Comparison of ENCODE assay signal across 1 cellular context in genomic region chr20:62776692-62777527, GRCh38.
TF ChIP-seq lines count a peak whose summit lies in the region.

No MANE protein-coding gene starts in this region.

TF ChIP-seq in K562, 482 proteins besides CTCF, POLR2A, EP300 and RAD21 (continued from another document and continues in another):
- TF ChIP-seq, protein P1, sequence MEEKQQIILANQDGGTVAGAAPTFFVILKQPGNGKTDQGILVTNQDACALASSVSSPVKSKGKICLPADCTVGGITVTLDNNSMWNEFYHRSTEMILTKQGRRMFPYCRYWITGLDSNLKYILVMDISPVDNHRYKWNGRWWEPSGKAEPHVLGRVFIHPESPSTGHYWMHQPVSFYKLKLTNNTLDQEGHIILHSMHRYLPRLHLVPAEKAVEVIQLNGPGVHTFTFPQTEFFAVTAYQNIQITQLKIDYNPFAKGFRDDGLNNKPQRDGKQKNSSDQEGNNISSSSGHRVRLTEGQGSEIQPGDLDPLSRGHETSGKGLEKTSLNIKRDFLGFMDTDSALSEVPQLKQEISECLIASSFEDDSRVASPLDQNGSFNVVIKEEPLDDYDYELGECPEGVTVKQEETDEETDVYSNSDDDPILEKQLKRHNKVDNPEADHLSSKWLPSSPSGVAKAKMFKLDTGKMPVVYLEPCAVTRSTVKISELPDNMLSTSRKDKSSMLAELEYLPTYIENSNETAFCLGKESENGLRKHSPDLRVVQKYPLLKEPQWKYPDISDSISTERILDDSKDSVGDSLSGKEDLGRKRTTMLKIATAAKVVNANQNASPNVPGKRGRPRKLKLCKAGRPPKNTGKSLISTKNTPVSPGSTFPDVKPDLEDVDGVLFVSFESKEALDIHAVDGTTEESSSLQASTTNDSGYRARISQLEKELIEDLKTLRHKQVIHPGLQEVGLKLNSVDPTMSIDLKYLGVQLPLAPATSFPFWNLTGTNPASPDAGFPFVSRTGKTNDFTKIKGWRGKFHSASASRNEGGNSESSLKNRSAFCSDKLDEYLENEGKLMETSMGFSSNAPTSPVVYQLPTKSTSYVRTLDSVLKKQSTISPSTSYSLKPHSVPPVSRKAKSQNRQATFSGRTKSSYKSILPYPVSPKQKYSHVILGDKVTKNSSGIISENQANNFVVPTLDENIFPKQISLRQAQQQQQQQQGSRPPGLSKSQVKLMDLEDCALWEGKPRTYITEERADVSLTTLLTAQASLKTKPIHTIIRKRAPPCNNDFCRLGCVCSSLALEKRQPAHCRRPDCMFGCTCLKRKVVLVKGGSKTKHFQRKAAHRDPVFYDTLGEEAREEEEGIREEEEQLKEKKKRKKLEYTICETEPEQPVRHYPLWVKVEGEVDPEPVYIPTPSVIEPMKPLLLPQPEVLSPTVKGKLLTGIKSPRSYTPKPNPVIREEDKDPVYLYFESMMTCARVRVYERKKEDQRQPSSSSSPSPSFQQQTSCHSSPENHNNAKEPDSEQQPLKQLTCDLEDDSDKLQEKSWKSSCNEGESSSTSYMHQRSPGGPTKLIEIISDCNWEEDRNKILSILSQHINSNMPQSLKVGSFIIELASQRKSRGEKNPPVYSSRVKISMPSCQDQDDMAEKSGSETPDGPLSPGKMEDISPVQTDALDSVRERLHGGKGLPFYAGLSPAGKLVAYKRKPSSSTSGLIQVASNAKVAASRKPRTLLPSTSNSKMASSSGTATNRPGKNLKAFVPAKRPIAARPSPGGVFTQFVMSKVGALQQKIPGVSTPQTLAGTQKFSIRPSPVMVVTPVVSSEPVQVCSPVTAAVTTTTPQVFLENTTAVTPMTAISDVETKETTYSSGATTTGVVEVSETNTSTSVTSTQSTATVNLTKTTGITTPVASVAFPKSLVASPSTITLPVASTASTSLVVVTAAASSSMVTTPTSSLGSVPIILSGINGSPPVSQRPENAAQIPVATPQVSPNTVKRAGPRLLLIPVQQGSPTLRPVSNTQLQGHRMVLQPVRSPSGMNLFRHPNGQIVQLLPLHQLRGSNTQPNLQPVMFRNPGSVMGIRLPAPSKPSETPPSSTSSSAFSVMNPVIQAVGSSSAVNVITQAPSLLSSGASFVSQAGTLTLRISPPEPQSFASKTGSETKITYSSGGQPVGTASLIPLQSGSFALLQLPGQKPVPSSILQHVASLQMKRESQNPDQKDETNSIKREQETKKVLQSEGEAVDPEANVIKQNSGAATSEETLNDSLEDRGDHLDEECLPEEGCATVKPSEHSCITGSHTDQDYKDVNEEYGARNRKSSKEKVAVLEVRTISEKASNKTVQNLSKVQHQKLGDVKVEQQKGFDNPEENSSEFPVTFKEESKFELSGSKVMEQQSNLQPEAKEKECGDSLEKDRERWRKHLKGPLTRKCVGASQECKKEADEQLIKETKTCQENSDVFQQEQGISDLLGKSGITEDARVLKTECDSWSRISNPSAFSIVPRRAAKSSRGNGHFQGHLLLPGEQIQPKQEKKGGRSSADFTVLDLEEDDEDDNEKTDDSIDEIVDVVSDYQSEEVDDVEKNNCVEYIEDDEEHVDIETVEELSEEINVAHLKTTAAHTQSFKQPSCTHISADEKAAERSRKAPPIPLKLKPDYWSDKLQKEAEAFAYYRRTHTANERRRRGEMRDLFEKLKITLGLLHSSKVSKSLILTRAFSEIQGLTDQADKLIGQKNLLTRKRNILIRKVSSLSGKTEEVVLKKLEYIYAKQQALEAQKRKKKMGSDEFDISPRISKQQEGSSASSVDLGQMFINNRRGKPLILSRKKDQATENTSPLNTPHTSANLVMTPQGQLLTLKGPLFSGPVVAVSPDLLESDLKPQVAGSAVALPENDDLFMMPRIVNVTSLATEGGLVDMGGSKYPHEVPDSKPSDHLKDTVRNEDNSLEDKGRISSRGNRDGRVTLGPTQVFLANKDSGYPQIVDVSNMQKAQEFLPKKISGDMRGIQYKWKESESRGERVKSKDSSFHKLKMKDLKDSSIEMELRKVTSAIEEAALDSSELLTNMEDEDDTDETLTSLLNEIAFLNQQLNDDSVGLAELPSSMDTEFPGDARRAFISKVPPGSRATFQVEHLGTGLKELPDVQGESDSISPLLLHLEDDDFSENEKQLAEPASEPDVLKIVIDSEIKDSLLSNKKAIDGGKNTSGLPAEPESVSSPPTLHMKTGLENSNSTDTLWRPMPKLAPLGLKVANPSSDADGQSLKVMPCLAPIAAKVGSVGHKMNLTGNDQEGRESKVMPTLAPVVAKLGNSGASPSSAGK (IDR thresholded peaks at IDR 0.05) = no peak
- TF ChIP-seq STAT6 (CRISPR knock-in tag; IDR thresholded peaks at IDR 0.05) (no peak), DDX20 (tag; IDR thresholded peaks at IDR 0.05; ENCODE audit: low read depth) (no peak), ZFP1 (CRISPR knock-in tag; IDR thresholded peaks at IDR 0.05) (no peak), CBFB (CRISPR knock-in tag; IDR thresholded peaks at IDR 0.05) (no peak), BRF1 (IDR thresholded peaks at IDR 0.05; ENCODE audit: borderline replicate concordance, extremely low read depth, insufficient read length) (no peak), CEBPG (CRISPR knock-in tag; IDR thresholded peaks at IDR 0.05) (no peak; the same call in 1 of the 2 replicates), CEBPG (tag; conservative IDR thresholded peaks at IDR 0.05 in 1 of 2, IDR thresholded peaks at IDR 0.05 in 1 of 2) (no peak), ZFPM2 (CRISPR knock-in tag; IDR thresholded peaks at IDR 0.05) (no peak), HMG20B (CRISPR knock-in tag; IDR thresholded peaks at IDR 0.05) (no peak), KHSRP (IDR thresholded peaks at IDR 0.05) (no peak), NBN (IDR thresholded peaks at IDR 0.05; ENCODE audit: low read depth) (no peak), CCNT2 (IDR thresholded peaks at IDR 0.05; ENCODE audit: borderline replicate concordance, extremely low read depth, insufficient read length, low read depth, low read length) (no peak), FOXA1 (IDR thresholded peaks at IDR 0.05; ENCODE audit: borderline replicate concordance) (no peak), ZBTB17 (CRISPR knock-in tag; IDR thresholded peaks at IDR 0.05) (no peak), ZNF12 (CRISPR knock-in tag; IDR thresholded peaks at IDR 0.05) (no peak), RBM25 (IDR thresholded peaks at IDR 0.05; ENCODE audit: low read depth, low read length, severe bottlenecking) (no peak), FOXJ3 (CRISPR knock-in tag; IDR thresholded peaks at IDR 0.05) (no peak), ZNF133 (CRISPR knock-in tag; IDR thresholded peaks at IDR 0.05) (no peak), ZNF830 (CRISPR knock-in tag; IDR thresholded peaks at IDR 0.05) (no peak), MECOM (CRISPR knock-in tag; IDR thresholded peaks at IDR 0.05) (no peak), ZNF174 (CRISPR knock-in tag; IDR thresholded peaks at IDR 0.05) (no peak), NFXL1 (CRISPR knock-in tag; IDR thresholded peaks at IDR 0.05) (no peak), ZNF282 (CRISPR knock-in tag; IDR thresholded peaks at IDR 0.05) (no peak), ETV5 (CRISPR knock-in tag; IDR thresholded peaks at IDR 0.05; ENCODE audit: low read depth) (peak; percentile 79; the same call in 1 of the 2 replicates), RCOR1 (IDR thresholded peaks at IDR 0.05; ENCODE audit: borderline replicate concordance in 1 of 2, low read depth in 2 of 2, low read length in 2 of 2) (no peak), RBM34 (IDR thresholded peaks at IDR 0.05; ENCODE audit: borderline replicate concordance, insufficient read depth, low read length) (no peak), ZNF75A (CRISPR knock-in tag; IDR thresholded peaks at IDR 0.05) (no peak), ZBTB2 (IDR thresholded peaks at IDR 0.05) (no peak; the same call in 1 of the 2 replicates), ZNF57 (CRISPR knock-in tag; IDR thresholded peaks at IDR 0.05) (no peak), ZNF408 (CRISPR knock-in tag; IDR thresholded peaks at IDR 0.05; ENCODE audit: low read depth) (no peak), ZFX (CRISPR knock-in tag; IDR thresholded peaks at IDR 0.05) (no peak), NFE2L1 (tag; IDR thresholded peaks at IDR 0.05; ENCODE audit: borderline replicate concordance, low read depth) (no peak), IRF2 (CRISPR knock-in tag; IDR thresholded peaks at IDR 0.05) (no peak), ZNF764 (CRISPR knock-in tag; IDR thresholded peaks at IDR 0.05; ENCODE audit: low read depth) (no peak), E2F1 (CRISPR knock-in tag; IDR thresholded peaks at IDR 0.05) (0 out of 2 replicates have a peak, but pooled peaks have one; percentile 61), ILK (tag; IDR thresholded peaks at IDR 0.05; ENCODE audit: borderline replicate concordance, low read depth) (no peak), DMBX1 (CRISPR knock-in tag; IDR thresholded peaks at IDR 0.05; ENCODE audit: borderline replicate concordance) (peak; percentile 68; the same call in 1 of the 2 replicates), ZBTB26 (CRISPR knock-in tag; IDR thresholded peaks at IDR 0.05) (peak; percentile 97), ZSCAN29 (IDR thresholded peaks at IDR 0.05) (no peak), PHB (CRISPR knock-in tag; IDR thresholded peaks at IDR 0.05) (no peak), NR2C1 (IDR thresholded peaks at IDR 0.05) (peak; percentile 56; the same call in 1 of the 2 replicates), NR2C1 (tag; IDR thresholded peaks at IDR 0.05) (peak; percentile 58)
- TF ChIP-seq, protein P2, sequence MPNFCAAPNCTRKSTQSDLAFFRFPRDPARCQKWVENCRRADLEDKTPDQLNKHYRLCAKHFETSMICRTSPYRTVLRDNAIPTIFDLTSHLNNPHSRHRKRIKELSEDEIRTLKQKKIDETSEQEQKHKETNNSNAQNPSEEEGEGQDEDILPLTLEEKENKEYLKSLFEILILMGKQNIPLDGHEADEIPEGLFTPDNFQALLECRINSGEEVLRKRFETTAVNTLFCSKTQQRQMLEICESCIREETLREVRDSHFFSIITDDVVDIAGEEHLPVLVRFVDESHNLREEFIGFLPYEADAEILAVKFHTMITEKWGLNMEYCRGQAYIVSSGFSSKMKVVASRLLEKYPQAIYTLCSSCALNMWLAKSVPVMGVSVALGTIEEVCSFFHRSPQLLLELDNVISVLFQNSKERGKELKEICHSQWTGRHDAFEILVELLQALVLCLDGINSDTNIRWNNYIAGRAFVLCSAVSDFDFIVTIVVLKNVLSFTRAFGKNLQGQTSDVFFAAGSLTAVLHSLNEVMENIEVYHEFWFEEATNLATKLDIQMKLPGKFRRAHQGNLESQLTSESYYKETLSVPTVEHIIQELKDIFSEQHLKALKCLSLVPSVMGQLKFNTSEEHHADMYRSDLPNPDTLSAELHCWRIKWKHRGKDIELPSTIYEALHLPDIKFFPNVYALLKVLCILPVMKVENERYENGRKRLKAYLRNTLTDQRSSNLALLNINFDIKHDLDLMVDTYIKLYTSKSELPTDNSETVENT (CRISPR knock-in tag; IDR thresholded peaks at IDR 0.05) = no peak
- TF ChIP-seq, protein P3, sequence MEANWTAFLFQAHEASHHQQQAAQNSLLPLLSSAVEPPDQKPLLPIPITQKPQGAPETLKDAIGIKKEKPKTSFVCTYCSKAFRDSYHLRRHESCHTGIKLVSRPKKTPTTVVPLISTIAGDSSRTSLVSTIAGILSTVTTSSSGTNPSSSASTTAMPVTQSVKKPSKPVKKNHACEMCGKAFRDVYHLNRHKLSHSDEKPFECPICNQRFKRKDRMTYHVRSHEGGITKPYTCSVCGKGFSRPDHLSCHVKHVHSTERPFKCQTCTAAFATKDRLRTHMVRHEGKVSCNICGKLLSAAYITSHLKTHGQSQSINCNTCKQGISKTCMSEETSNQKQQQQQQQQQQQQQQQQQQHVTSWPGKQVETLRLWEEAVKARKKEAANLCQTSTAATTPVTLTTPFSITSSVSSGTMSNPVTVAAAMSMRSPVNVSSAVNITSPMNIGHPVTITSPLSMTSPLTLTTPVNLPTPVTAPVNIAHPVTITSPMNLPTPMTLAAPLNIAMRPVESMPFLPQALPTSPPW (CRISPR knock-in tag; IDR thresholded peaks at IDR 0.05) = peak; percentile 75
